ENCODE assay signal across 7 cellular contexts in genomic region chr19:29771708-29772415, GRCh38. TPM values are rescaled to one million over a fixed set of nuclear protein-coding genes. Genes with fewer than 3 reads are reported as not detected.
DNase-seq lines count a peak whose midpoint lies in the region; ATAC-seq, FAIRE-seq and TF ChIP-seq lines count a peak whose summit lies in the region.

No MANE protein-coding gene starts in this region.

- peak; percentile 30 for ATAC-seq in esophagus mucosa
- peak in 1 of 2 donors; percentile 59 for ATAC-seq in naive thymus-derived CD8-positive, alpha-beta T cell
- no peak for ATAC-seq in GM18498 (IDR thresholded peaks at IDR 0.05; ENCODE audit: unreplicated experiment)

- H3K9me3 Mint-ChIP-seq in naive thymus-derived CD8-positive, alpha-beta T cell, result no peaks in the 10 kb centered on the region

- no peak overlapping the region for H3K4me3 Mint-ChIP-seq in naive thymus-derived CD8-positive, alpha-beta T cell

- DNase-seq in HuH-7 (ENCODE audit: low spot score), result peak; percentile 88
- DNase-seq in WERI-Rb-1, result peak; percentile 71
- peak in 6 of 10 donors; percentile 10 to 45 (median 24) for DNase-seq in naive thymus-derived CD8-positive, alpha-beta T cell
- no peak for DNase-seq in AML-193 (lab: John Stamatoyannopoulos, UW)

- H3K27me3 ChIP-seq in WERI-Rb-1 (ENCODE audit: insufficient read depth, low read depth, severe bottlenecking), result no peaks in the 10 kb centered on the region

- no peak overlapping the region for H3K4me3 ChIP-seq in WERI-Rb-1 (ENCODE audit: low read depth, low read length)

- H3K27ac ChIP-seq in WERI-Rb-1, result no peak overlapping the region

- no peaks in the 10 kb centered on the region for H3K36me3 Mint-ChIP-seq in naive thymus-derived CD8-positive, alpha-beta T cell

- H3K9me3 ChIP-seq in WERI-Rb-1 (ENCODE audit: severe bottlenecking), result no peaks in the 10 kb centered on the region

- POLR2A ChIA-PET in naive thymus-derived CD8-positive, alpha-beta T cell (lab: Charles Lee), result interaction anchor here (1.4 kb wide), 1 partner anchor 73 kb away, joined by 4 read pairs; no protein-coding TSS in a partner anchor

- H3K27ac Mint-ChIP-seq in naive thymus-derived CD8-positive, alpha-beta T cell, result peak overlapping the region in 2 of 10 donors; percentile 31 to 52

- no peaks in the 10 kb centered on the region for H3K27me3 Mint-ChIP-seq in naive thymus-derived CD8-positive, alpha-beta T cell

- H3K36me3 ChIP-seq in WERI-Rb-1, result no peaks in the 10 kb centered on the region

- TF ChIP-seq CTCF in WERI-Rb-1 (IDR thresholded peaks at IDR 0.05; ENCODE audit: low read depth, low read length), result peak; percentile 93

- H3K4me1 Mint-ChIP-seq in naive thymus-derived CD8-positive, alpha-beta T cell, result peaks cover 0 to 5% (median 0%) of the 10 kb centered on the region in 4 donors

- peak; percentile 60 for FAIRE-seq in G401.6 (lab: Jason Lieb, UNC)

RNA-seq across cellular contexts. Expression of gene CCNE1, which starts 39.9 kb away (rescaled TPM):
- 3.7 TPM for total RNA-seq in esophagus mucosa
- total RNA-seq in naive thymus-derived CD8-positive, alpha-beta T cell, result 1 to 10 TPM; 6.4 to 8.8 TPM
- polyA plus RNA-seq in naive thymus-derived CD8-positive, alpha-beta T cell, result 1 to 10 TPM; 1.5 to 3.7 (median 2.6) TPM

RNA-seq across cellular contexts. Expression of gene C19orf12, which starts 56.8 kb away (rescaled TPM):
- 8.1 TPM for total RNA-seq in esophagus mucosa
- 10 to 100 TPM; 23.2 to 23.8 TPM for total RNA-seq in naive thymus-derived CD8-positive, alpha-beta T cell
- polyA plus RNA-seq in naive thymus-derived CD8-positive, alpha-beta T cell, result 10 to 100 TPM; 16.7 to 32.3 (median 19.8) TPM

Comparison
In these comparisons a context has a peak if more than half of its experiments do, and no peak if none do; other contexts are left out.
1. DNase-seq: peak in HuH-7 (single experiment), WERI-Rb-1 (single experiment) and naive thymus-derived CD8-positive, alpha-beta T cell (6 of 10); none in AML-193 (0 of 2).